In genomic region chrX:95071621-95072020, GRCh38 we compare ENCODE assay signal across 21 cellular contexts.
DNase-seq lines count a peak whose midpoint lies in the region; ATAC-seq and TF ChIP-seq lines count a peak whose summit lies in the region.
"Had no signal": no experiment of that assay in that cellular context is flagged by ENCODE, and none has a peak within 500 bp of the region (broad histone marks: within the 10 kb centered on the region; RNA-seq: fewer than 3 reads in every experiment).

No MANE protein-coding gene starts in this region.

- H3K9me2 ChIP-seq in PC-3 (replicated peaks; ENCODE audit: low read length), result no peaks in the 10 kb centered on the region

- TF ChIP-seq POLR2A in breast epithelium (IDR thresholded peaks at IDR 0.05), result no peak

- no peaks in the 10 kb centered on the region for H3K79me2 ChIP-seq in PC-3 (ENCODE audit: low read length)

- intact Hi-C loops in MCF 10A (cut with micrococcal nuclease) (loop anchor here (1.0 to 10.0 kb wide), 2 partner anchors 14 to 107 kb away; no protein-coding TSS in a partner anchor), breast epithelium (cut with DNase I; ENCODE audit: low total_unique reads) (no loop called here), PC-3 (cut with micrococcal nuclease) (no loop called here)

- no peak overlapping the region for H3K27ac Mint-ChIP-seq in MCF 10A (ENCODE audit: low read depth, unreplicated experiment)
- H3K27ac Mint-ChIP-seq in endodermal cell, result no peak overlapping the region
- no peak overlapping the region for H3K27ac Mint-ChIP-seq in stimulated activated effector memory CD8-positive, alpha-beta T cell treated with anti-CD3 and anti-CD28 coated beads, Interleukin-12 subunit alpha, Interleukin-12 subunit beta, amount 100 ng/mL, for 72 hours
- H3K27ac Mint-ChIP-seq: CD8-positive, alpha-beta T cell had no signal

- no peaks in the 10 kb centered on the region for H3F3A ChIP-seq in PC-3 (ENCODE audit: low read length, unreplicated experiment)

- no peak overlapping the region for H3K27ac ChIP-seq in breast epithelium
- no peak overlapping the region for H3K27ac ChIP-seq in PC-3 (ENCODE audit: low read length)
- H3K27ac ChIP-seq in endodermal cell (ENCODE audit: low read depth, low read length), result no peak overlapping the region
- H3K27ac ChIP-seq: BLaER1, KMS-11, RWPE1 had no signal

- no peak for TF ChIP-seq CTCF in MCF 10A (IDR thresholded peaks at IDR 0.05; ENCODE audit: unreplicated experiment)
- no peak for TF ChIP-seq CTCF in breast epithelium (IDR thresholded peaks at IDR 0.05)
- no peak for TF ChIP-seq CTCF in PC-3 (conservative IDR thresholded peaks at IDR 0.05; ENCODE audit: low read depth, low read length)
- TF ChIP-seq CTCF in endodermal cell (conservative IDR thresholded peaks at IDR 0.05), result no peak

- H3K9me3 Mint-ChIP-seq in MCF 10A (ENCODE audit: unreplicated experiment) (peaks cover 8% of the 10 kb centered on the region), endodermal cell (no peaks in the 10 kb centered on the region)
- H3K9me3 Mint-ChIP-seq in stimulated activated effector memory CD8-positive, alpha-beta T cell treated with anti-CD3 and anti-CD28 coated beads, Interleukin-12 subunit alpha, Interleukin-12 subunit beta, amount 100 ng/mL, for 72 hours, result peaks cover 17% of the 10 kb centered on the region
- H3K9me3 Mint-ChIP-seq: CD8-positive, alpha-beta T cell had no signal

- CTCF ChIA-PET in MCF 10A (lab: Yijun Ruan, JAX), result interaction anchor here (0.6 to 2.3 kb wide), 11 partner anchors 11 to 312 kb away, joined by 3 to 6 read pairs (median 3); no protein-coding TSS in a partner anchor
- CTCF ChIA-PET in PC-3 (lab: Charles Lee), result no interaction called here

- BruUV-seq in MCF 10A (replicated peaks; lab: Mats Ljungman, UMichigan) (no TSS peak), PC-3 (replicated peaks; lab: Mats Ljungman, UMichigan) (no TSS peak)

- peak; percentile 42 for DNase-seq in MCF 10A (ENCODE audit: unreplicated experiment)
- DNase-seq in breast epithelium (ENCODE audit: low spot score in 2 of 2), result no peak
- DNase-seq in PC-3, result peak; percentile 20
- peak; percentile 39 for DNase-seq in endodermal cell
- DNase-seq in stimulated activated CD8-positive, alpha-beta memory T cell treated with anti-CD3 and anti-CD28 coated beads, Interleukin-4, amount 100 ng/mL, for 48 hours, result no peak
- no peak for DNase-seq in stimulated activated effector memory CD8-positive, alpha-beta T cell treated with anti-CD3 and anti-CD28 coated beads, Interleukin-12 subunit alpha, Interleukin-12 subunit beta, amount 100 ng/mL, for 72 hours (ENCODE audit: low spot score in 2 of 2)
- DNase-seq: CD8-positive, alpha-beta T cell; DMS79; GF-D8; MG63; NCI-H1092 treated with DMSO at 0.1 percent for 48 hours; NCI-H187; NCI-H2171; NCI-H748 treated with DMSO at 0.1 percent for 48 hours; OCI-M1 had no signal

- no peaks in the 10 kb centered on the region for H3K36me3 Mint-ChIP-seq in MCF 10A (ENCODE audit: insufficient read depth, unreplicated experiment)
- no peaks in the 10 kb centered on the region for H3K36me3 Mint-ChIP-seq in endodermal cell (ENCODE audit: low read depth)
- no peaks in the 10 kb centered on the region for H3K36me3 Mint-ChIP-seq in stimulated activated effector memory CD8-positive, alpha-beta T cell treated with anti-CD3 and anti-CD28 coated beads, Interleukin-12 subunit alpha, Interleukin-12 subunit beta, amount 100 ng/mL, for 72 hours
- H3K36me3 Mint-ChIP-seq: CD8-positive, alpha-beta T cell had no signal

- no peak overlapping the region for H2AFZ ChIP-seq in PC-3 (ENCODE audit: low read length)

- H3K4me1 Mint-ChIP-seq in MCF 10A (ENCODE audit: insufficient read depth, unreplicated experiment) (peaks cover 5% of the 10 kb centered on the region), endodermal cell (peaks cover 16% of the 10 kb centered on the region)
- H3K4me1 Mint-ChIP-seq in stimulated activated effector memory CD8-positive, alpha-beta T cell treated with anti-CD3 and anti-CD28 coated beads, Interleukin-12 subunit alpha, Interleukin-12 subunit beta, amount 100 ng/mL, for 72 hours, result no peaks in the 10 kb centered on the region

- POLR2A ChIA-PET in MCF 10A (lab: Yijun Ruan, JAX), result interaction anchor here (0.7 to 1.2 kb wide), 3 partner anchors 11 to 18 kb away, joined by 3 to 5 read pairs (median 4); no protein-coding TSS in a partner anchor
- POLR2A ChIA-PET in PC-3 (lab: Charles Lee; ENCODE audit: unreplicated experiment), result no interaction called here

- 60 to 86% methylated on average over 1 to 5 of the region's 5 CpGs for WGBS in endodermal cell (ENCODE audit: insufficient coverage in 1 of 2, insufficient read length in 1 of 2), 2 experiments

- H3K27me3 ChIP-seq in breast epithelium, result peaks cover 0 to 43% of the 10 kb centered on the region in 2 donors
- no peaks in the 10 kb centered on the region for H3K27me3 ChIP-seq in PC-3 (ENCODE audit: low read length)
- no peaks in the 10 kb centered on the region for H3K27me3 ChIP-seq in endodermal cell (ENCODE audit: control insufficient read depth, insufficient read depth, low read length, poor library complexity, severe bottlenecking)
- H3K27me3 ChIP-seq: MG63 had no signal

- no peak for ATAC-seq in PC-3
- ATAC-seq in GM19455 (IDR thresholded peaks at IDR 0.05; ENCODE audit: unreplicated experiment), result no peak
- no peak for ATAC-seq in stimulated activated effector memory CD8-positive, alpha-beta T cell treated with anti-CD3 and anti-CD28 coated beads, Interleukin-12 subunit alpha, Interleukin-12 subunit beta, amount 100 ng/mL, for 72 hours
- no peak for ATAC-seq in HG02642 (IDR thresholded peaks at IDR 0.05; ENCODE audit: poor library complexity, unreplicated experiment)
- ATAC-seq: CD8-positive, alpha-beta T cell had no signal

- no peaks in the 10 kb centered on the region for H3K36me3 ChIP-seq in breast epithelium
- H3K36me3 ChIP-seq in PC-3 (ENCODE audit: low read depth, low read length), result no peaks in the 10 kb centered on the region
- no peaks in the 10 kb centered on the region for H3K36me3 ChIP-seq in endodermal cell (ENCODE audit: control insufficient read depth, insufficient read depth, low read length)
- H3K36me3 ChIP-seq: BLaER1, HAP-1, MG63 had no signal

- H3K4me2 ChIP-seq in PC-3 (ENCODE audit: low read length), result no peak overlapping the region
- H3K4me2 ChIP-seq: BLaER1, KMS-11 had no signal

- H3K9me3 ChIP-seq in breast epithelium (no peaks in the 10 kb centered on the region), PC-3 (ENCODE audit: low read length) (0 out of 2 replicates have a peak, but pooled peaks cover 2% of the 10 kb centered on the region), endodermal cell (ENCODE audit: control insufficient read depth, low read length) (no peaks in the 10 kb centered on the region)
- H3K9me3 ChIP-seq: BLaER1, HAP-1, MG63 had no signal

- H3K4me1 ChIP-seq in breast epithelium (no peaks in the 10 kb centered on the region), PC-3 (ENCODE audit: insufficient read depth, low read length) (no peaks in the 10 kb centered on the region), endodermal cell (ENCODE audit: control insufficient read depth, insufficient read depth, low read length) (no peaks in the 10 kb centered on the region)
- H3K4me1 ChIP-seq: BLaER1 had no signal

- H4K20me1 ChIP-seq in PC-3 (ENCODE audit: low read length), result no peaks in the 10 kb centered on the region

- peaks cover 37% of the 10 kb centered on the region for H3K27me3 Mint-ChIP-seq in MCF 10A (ENCODE audit: insufficient read depth, unreplicated experiment)
- no peaks in the 10 kb centered on the region for H3K27me3 Mint-ChIP-seq in endodermal cell (ENCODE audit: insufficient read depth)

- H3K9ac ChIP-seq in PC-3 (ENCODE audit: low read length), result no peak overlapping the region
- no peak overlapping the region for H3K9ac ChIP-seq in endodermal cell (ENCODE audit: extremely low read depth, low read length, poor library complexity, severe bottlenecking)
- H3K9ac ChIP-seq: BLaER1, KMS-11 had no signal

- H3K4me3 Mint-ChIP-seq in MCF 10A (ENCODE audit: unreplicated experiment), result peak overlapping the region; percentile 16
- H3K4me3 Mint-ChIP-seq in endodermal cell, result no peak overlapping the region
- H3K4me3 Mint-ChIP-seq in stimulated activated effector memory CD8-positive, alpha-beta T cell treated with anti-CD3 and anti-CD28 coated beads, Interleukin-12 subunit alpha, Interleukin-12 subunit beta, amount 100 ng/mL, for 72 hours, result no peak overlapping the region
- H3K4me3 Mint-ChIP-seq: CD8-positive, alpha-beta T cell had no signal

- H3K4me3 ChIP-seq in breast epithelium (no peak overlapping the region), PC-3 (ENCODE audit: low read length) (no peak overlapping the region), endodermal cell (ENCODE audit: low read length) (no peak overlapping the region)
- H3K4me3 ChIP-seq: BLaER1, HAP-1, MG63 had no signal

Comparison
In these comparisons a context has a peak if more than half of its experiments do, and no peak if none do; other contexts are left out.
1. DNase-seq: peak in MCF 10A (single experiment), PC-3 (single experiment) and endodermal cell (single experiment); none in breast epithelium (0 of 2), stimulated activated CD8-positive, alpha-beta memory T cell treated with anti-CD3 and anti-CD28 coated beads, Interleukin-4, amount 100 ng/mL, for 48 hours (single experiment) and stimulated activated effector memory CD8-positive, alpha-beta T cell treated with anti-CD3 and anti-CD28 coated beads, Interleukin-12 subunit alpha, Interleukin-12 subunit beta, amount 100 ng/mL, for 72 hours (0 of 2).